Comparison of ENCODE assay signal across 25 cellular contexts in the genomic region with DNA sequence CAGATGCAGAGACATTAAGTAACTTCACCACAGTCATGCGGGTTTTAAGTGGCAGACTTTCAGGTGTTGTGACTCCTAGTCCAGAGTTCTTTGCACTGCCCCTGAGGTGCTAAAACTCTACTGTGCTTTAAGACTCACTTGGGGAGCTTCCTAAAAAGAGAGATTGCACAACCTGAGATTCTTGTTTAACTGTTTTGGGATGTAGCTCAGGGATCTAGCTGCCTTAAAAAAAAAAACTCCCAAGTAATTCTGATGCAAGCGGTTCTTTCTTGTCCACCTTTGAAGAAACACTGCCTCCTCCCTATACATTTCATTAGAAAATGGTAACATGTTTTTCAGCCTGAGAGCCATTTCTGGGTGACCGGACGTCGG. TPM values are rescaled to one million over a fixed set of nuclear protein-coding genes. Genes with fewer than 3 reads are reported as not detected.
"Had no signal": no experiment of that assay in that cellular context is flagged by ENCODE, and none has a peak within 500 bp of the region (broad histone marks: within the 10 kb centered on the region; RNA-seq: fewer than 3 reads in every experiment).

No MANE protein-coding gene starts in this region.

- H3K4me3 ChIP-seq: dorsolateral prefrontal cortex, esophagus squamous epithelium, lung, sigmoid colon, skin epidermis, tibial artery had no signal

- H3K36me3 Mint-ChIP-seq: naive B cell had no signal

- H3K9me3 Mint-ChIP-seq: neural crest cell had no signal

- ATAC-seq: foreskin keratinocyte, left ventricle myocardium superior had no signal

- H3K36me3 ChIP-seq: esophagus squamous epithelium, sigmoid colon, tibial artery had no signal

- H3K27ac ChIP-seq: dorsolateral prefrontal cortex, esophagus squamous epithelium, foreskin keratinocyte, sigmoid colon, skin epidermis, tibial artery had no signal

- H3K9me3 ChIP-seq: esophagus squamous epithelium, sigmoid colon, tibial artery had no signal

- H3K4me1 Mint-ChIP-seq: neural crest cell had no signal

- H3K4me1 ChIP-seq: esophagus squamous epithelium, sigmoid colon, tibial artery had no signal

- H3K27me3 ChIP-seq: esophagus squamous epithelium, foreskin keratinocyte, sigmoid colon, tibial artery had no signal

- H3K4me3 Mint-ChIP-seq: naive B cell, neural crest cell had no signal

- DNase-seq: cortex of kidney; dorsolateral prefrontal cortex; effector memory CD4-positive, alpha-beta T cell; esophagus squamous epithelium; foreskin keratinocyte; left ventricle myocardium superior; mesenchymal stem cell; midbrain; naive B cell; posterior cingulate gyrus; sigmoid colon; stimulated activated CD4-positive, alpha-beta T cell treated with anti-CD3 and anti-CD28 coated beads, Interleukin-2, amount 100 ng/mL, for 24 hours; stimulated activated naive CD4-positive, alpha-beta T cell; tibial artery had no signal

- H3K27ac Mint-ChIP-seq: naive B cell had no signal

- H3K27me3 Mint-ChIP-seq: naive B cell had no signal

RNA-seq across cellular contexts. Expression of a gene that starts 13.0 kb away (rescaled TPM):
- total RNA-seq: cardiac septum, chondrocyte, dorsolateral prefrontal cortex, epithelial cell of proximal tubule, kidney epithelial cell, left ventricle myocardium superior, lung, osteocyte, pulmonary artery endothelial cell, sigmoid colon, temporal lobe, urinary bladder had no signal
- polyA plus RNA-seq: urinary bladder had no signal

RNA-seq across cellular contexts. Expression of a gene that starts 53.9 kb away (rescaled TPM):
- total RNA-seq: cardiac septum, chondrocyte, epithelial cell of proximal tubule, kidney epithelial cell, left ventricle myocardium superior, neural crest cell, osteocyte, pulmonary artery endothelial cell, sigmoid colon, temporal lobe, urinary bladder had no signal
- polyA plus RNA-seq: urinary bladder had no signal
